21 cellular contexts compared by ENCODE assay signal in genomic region chrX:103999234-103999633, GRCh38. TPM values are rescaled to one million over a fixed set of nuclear protein-coding genes. Genes with fewer than 3 reads are reported as not detected.
DNase-seq lines count a peak whose midpoint lies in the region; ATAC-seq, FAIRE-seq and TF ChIP-seq lines count a peak whose summit lies in the region.
"Had no signal": no experiment of that assay in that cellular context is flagged by ENCODE, and none has a peak within 500 bp of the region (broad histone marks: within the 10 kb centered on the region; RNA-seq: fewer than 3 reads in every experiment).

No MANE protein-coding gene starts in this region.

- no peak overlapping the region for H3K4me3 Mint-ChIP-seq in mesothelial cell of epicardium
- H3K4me3 Mint-ChIP-seq: CD4-positive, alpha-beta memory T cell had no signal

- WGBS in ovary, 3 donors = 49 to 54% (median 53%) methylated on average over 5 of the region's 5 CpGs

- H3K4me3 ChIP-seq in ovary = no peak overlapping the region
- H3K4me3 ChIP-seq: A549, stomach, vagina had no signal

- H3K27me3 Mint-ChIP-seq in mesothelial cell of epicardium (ENCODE audit: low read depth) = no peaks in the 10 kb centered on the region

- H3K9me3 Mint-ChIP-seq in mesothelial cell of epicardium = peaks cover 28% of the 10 kb centered on the region

- no peaks in the 10 kb centered on the region for H3K36me3 ChIP-seq in ovary
- H3K36me3 ChIP-seq: stomach, vagina had no signal

- TF ChIP-seq EP300 in ovary (IDR thresholded peaks at IDR 0.05) = no peak

- no peak for TF ChIP-seq POLR2A in ovary (IDR thresholded peaks at IDR 0.05)

- no peaks in the 10 kb centered on the region for H3K27me3 ChIP-seq in ovary
- H3K27me3 ChIP-seq: vagina had no signal

- peak; percentile 58 for ATAC-seq in GM19468 (IDR thresholded peaks at IDR 0.05; ENCODE audit: extremely low read depth, unreplicated experiment)
- ATAC-seq in HG02798 (IDR thresholded peaks at IDR 0.05; ENCODE audit: poor library complexity, unreplicated experiment) = peak; percentile 72
- peak; percentile 94 for ATAC-seq in HG03354 (IDR thresholded peaks at IDR 0.05; ENCODE audit: poor library complexity, severe bottlenecking, unreplicated experiment)
- ATAC-seq in left cardiac atrium = no peak
- ATAC-seq: A549, HCT116 had no signal

- intact Hi-C loops in left cardiac atrium (cut with DNase I) (no loop called here), ovary (cut with DNase I) (no loop called here)

- H3K27ac Mint-ChIP-seq in mesothelial cell of epicardium = no peak overlapping the region
- H3K27ac Mint-ChIP-seq: CD4-positive, alpha-beta memory T cell; progenitor cell of endocrine pancreas had no signal

- DNase-seq in GM18507 (ENCODE audit: extremely low spot score, insufficient read length, low read depth) = peak; percentile 1
- no peak for DNase-seq in left cardiac atrium
- DNase-seq in mesothelial cell of epicardium (ENCODE audit: low spot score in 2 of 2, unreplicated experiment in 2 of 2) = no peak
- no peak for DNase-seq in DMS53 treated with DMSO at 0.1 percent for 48 hours (lab: John Stamatoyannopoulos, UW; ENCODE audit: unreplicated experiment)
- no peak for DNase-seq in ovary
- DNase-seq: activated CD8-positive, alpha-beta memory T cell treated with anti-CD3 and anti-CD28 coated beads, Interleukin-2, amount 50 U/mL, for 4 hours; activated naive CD4-positive, alpha-beta T cell treated with anti-CD3 and anti-CD28 coated beads, Interleukin-2, amount 50 U/mL, for 16 hours; CD4-positive, alpha-beta memory T cell; hypothalamus; NCI-H2107; Right ventricle myocardium superior; stomach had no signal

- H3K36me3 Mint-ChIP-seq in mesothelial cell of epicardium = no peaks in the 10 kb centered on the region
- H3K36me3 Mint-ChIP-seq: CD4-positive, alpha-beta memory T cell had no signal

- peaks cover 4% of the 10 kb centered on the region for H3K4me1 Mint-ChIP-seq in mesothelial cell of epicardium
- H3K4me1 Mint-ChIP-seq: CD4-positive, alpha-beta memory T cell had no signal

- no peaks in the 10 kb centered on the region for H3K4me1 ChIP-seq in ovary (ENCODE audit: insufficient read depth)
- H3K4me1 ChIP-seq: A549, stomach, vagina had no signal

- no peak overlapping the region for H3K27ac ChIP-seq in ovary
- H3K27ac ChIP-seq: A549, stomach, vagina had no signal

- FAIRE-seq in GM18507 (lab: Jason Lieb, UNC) = peak; percentile 75
- FAIRE-seq: A549, HTR-8/SVneo had no signal

- no peaks in the 10 kb centered on the region for H3K9me3 ChIP-seq in ovary
- H3K9me3 ChIP-seq: A549, stomach, vagina had no signal

- TF ChIP-seq CTCF in mesothelial cell of epicardium (IDR thresholded peaks at IDR 0.05; ENCODE audit: unreplicated experiment) (no peak), ovary (IDR thresholded peaks at IDR 0.05) (no peak)

RNA-seq across cellular contexts. Expression of gene H2BW1, which starts 14.3 kb away (rescaled TPM):
- total RNA-seq in left cardiac atrium (not detected), mesothelial cell of epicardium (not detected in 3 replicates), ovary (not detected)
- not detected for polyA plus RNA-seq in ovary
- total RNA-seq: CD4-positive, alpha-beta memory T cell; MCF 10A; progenitor cell of endocrine pancreas; Right ventricle myocardium superior; stomach; vagina had no signal
- polyA plus RNA-seq: A549; CD4-positive, alpha-beta memory T cell; stomach had no signal

RNA-seq across cellular contexts. Expression of gene TMSB15B, which starts 36.8 kb away (rescaled TPM):
- 1 to 10 TPM; 1.0 to 1.9 TPM for total RNA-seq in left cardiac atrium
- 20.5 to 25.7 TPM (median 20.9 TPM) in 3 replicates for total RNA-seq in mesothelial cell of epicardium
- total RNA-seq in ovary = 10 to 100 TPM; 10.5 to 19.9 (median 14.3) TPM
- 10 to 100 TPM in 1 of 2 donors, 1 to 10 TPM in 1; 5.5 to 27.6 TPM for polyA plus RNA-seq in ovary

RNA-seq across cellular contexts. Expression of gene H2BW2, which starts 40.5 kb away (rescaled TPM):
- not detected for total RNA-seq in left cardiac atrium
- 0.11 to 0.20 TPM in 2 of 3 replicates, not detected in the other for total RNA-seq in mesothelial cell of epicardium
- under 1 TPM in 1 of 7 donors, not detected in 6; 0.12 TPM for total RNA-seq in ovary
- polyA plus RNA-seq in ovary = not detected
- total RNA-seq: CD4-positive, alpha-beta memory T cell; MCF 10A; progenitor cell of endocrine pancreas; Right ventricle myocardium superior; stomach; vagina had no signal
- polyA plus RNA-seq: A549; CD4-positive, alpha-beta memory T cell; stomach had no signal

Comparison
In these comparisons a context has a peak if more than half of its experiments do, and no peak if none do; other contexts are left out.
1. ATAC-seq: peak in GM19468 (single experiment), HG02798 (single experiment) and HG03354 (single experiment); none in left cardiac atrium (0 of 2).